ENCODE assay signal across 30 cellular contexts in the genomic region with DNA sequence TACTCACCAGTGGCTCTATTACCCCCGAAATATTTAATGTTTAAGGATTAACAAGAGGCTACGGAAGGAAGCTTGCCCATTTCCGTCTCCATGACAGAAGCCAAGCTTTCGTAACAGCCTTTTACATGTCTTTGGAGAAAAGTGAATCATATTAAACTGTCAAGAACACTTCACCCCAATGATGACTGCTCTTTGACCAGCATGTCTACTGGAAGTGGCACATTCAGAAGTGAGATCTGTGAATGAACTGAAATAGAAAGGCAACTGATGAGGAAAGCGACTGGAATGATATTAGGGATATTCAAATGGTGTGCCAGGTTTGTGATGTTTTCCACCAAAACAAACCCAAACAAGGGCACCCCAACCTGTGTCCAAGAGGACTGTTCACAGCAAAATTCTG.
"Had no signal": no experiment of that assay in that cellular context is flagged by ENCODE, and none has a peak within 500 bp of the region (broad histone marks: within the 10 kb centered on the region; RNA-seq: fewer than 3 reads in every experiment).

No MANE protein-coding gene starts in this region.

- H3K27me3 Mint-ChIP-seq: activated B cell treated with CpG ODN at 0.5 μM for 24 hours; activated CD4-positive, alpha-beta memory T cell treated with anti-CD3 and anti-CD28 coated beads, Interleukin-2, amount 10 ng/mL, durations not matched to agents 7 days and 5 days; activated naive CD8-positive, alpha-beta T cell treated with anti-CD3 and anti-CD28 coated beads for 36 hours; central memory CD8-positive, alpha-beta T cell had no signal

- H3K4me3 ChIP-seq: cardiac muscle cell, K562, PC-9, SJSA1 had no signal

- H3K27me3 ChIP-seq: brain microvascular endothelial cell, cardiac muscle cell, SJSA1 had no signal

- H3K36me3 Mint-ChIP-seq: activated CD8-positive, alpha-beta memory T cell treated with anti-CD3 and anti-CD28 coated beads, Interleukin-2, amount 10 ng/mL, durations not matched to agents 7 days and 5 days; activated naive CD8-positive, alpha-beta T cell treated with anti-CD3 and anti-CD28 coated beads for 36 hours had no signal

- H3K27ac ChIP-seq: brain microvascular endothelial cell, cardiac muscle cell, PC-9, SJSA1 had no signal

- H3K4me1 ChIP-seq: SJSA1 had no signal

- H3K9me3 Mint-ChIP-seq: activated B cell treated with CpG ODN at 0.5 μM for 24 hours; activated CD4-positive, alpha-beta memory T cell treated with anti-CD3 and anti-CD28 coated beads, Interleukin-2, amount 10 ng/mL, durations not matched to agents 7 days and 5 days; activated naive CD8-positive, alpha-beta T cell treated with anti-CD3 and anti-CD28 coated beads for 36 hours; central memory CD8-positive, alpha-beta T cell; T-helper 1 cell treated with Interleukin-12 subunit alpha and Interleukin-12 subunit beta and Interleukin-4 antibody, amounts not matched to agents 30 μg/mL and 1 μg/mL, for 36 hours; T-helper 2 cell treated with Interferon-gamma antibody and Interleukin-4, amounts not matched to agents 5 μg/mL and 100 μg/mL, for 36 hours had no signal

- ATAC-seq: activated CD8-positive, alpha-beta memory T cell treated with anti-CD3 and anti-CD28 coated beads, Interleukin-2, amount 10 ng/mL, durations not matched to agents 7 days and 5 days; K562 had no signal

- H3K36me3 ChIP-seq: brain microvascular endothelial cell, cardiac muscle cell had no signal

- H3K9ac ChIP-seq: SK-N-SH had no signal

- H3K9me3 ChIP-seq: SJSA1, SK-N-SH had no signal

- DNase-seq: activated B cell treated with CpG ODN at 0.5 μM for 24 hours; activated CD4-positive, alpha-beta memory T cell treated with anti-CD3 and anti-CD28 coated beads, Interleukin-2, amount 10 ng/mL, durations not matched to agents 7 days and 5 days; activated CD4-positive, alpha-beta T cell treated with anti-CD3 and anti-CD28 coated beads for 48 hours; activated CD4-positive, CD25-positive, alpha-beta regulatory T cell treated with anti-CD3 and anti-CD28 coated beads, Interleukin-2, amount 50 U/mL, for 72 hours; activated CD8-positive, alpha-beta memory T cell treated with anti-CD3 and anti-CD28 coated beads for 24 hours; activated CD8-positive, alpha-beta memory T cell treated with anti-CD3 and anti-CD28 coated beads, Interleukin-2, amount 10 ng/mL, durations not matched to agents 7 days and 5 days; activated CD8-positive, alpha-beta memory T cell treated with anti-CD3 and anti-CD28 coated beads, Interleukin-2, amount 50 U/mL, for 48 hours; activated effector memory CD4-positive, alpha-beta T cell treated with Interleukin-2 at 50 U/mL for 16 hours; activated naive CD4-positive, alpha-beta T cell; activated naive CD4-positive, alpha-beta T cell treated with anti-CD3 and anti-CD28 coated beads, Interleukin-2, amount 50 U/mL, for 16 hours; activated naive CD8-positive, alpha-beta T cell treated with anti-CD3 and anti-CD28 coated beads for 36 hours; activated T-cell treated with anti-CD3 and anti-CD28 coated beads, Interleukin-2, amount 50 U/mL, for 48 hours; amniotic stem cell; aorta; brain microvascular endothelial cell; NCI-H1105; NCI-H1417 treated with DMSO at 0.1 percent for 48 hours; NCI-H187 treated with DMSO at 0.1 percent for 48 hours; NCI-H2081; NCI-H345; NCI-H524 treated with DMSO at 0.1 percent for 48 hours; PC-9; Right ventricle myocardium superior; SK-N-SH had no signal

- H3K27ac Mint-ChIP-seq: activated B cell treated with CpG ODN at 0.5 μM for 24 hours; activated CD4-positive, alpha-beta memory T cell treated with anti-CD3 and anti-CD28 coated beads, Interleukin-2, amount 10 ng/mL, durations not matched to agents 7 days and 5 days; activated CD8-positive, alpha-beta memory T cell treated with anti-CD3 and anti-CD28 coated beads, Interleukin-2, amount 10 ng/mL, durations not matched to agents 7 days and 5 days; activated naive CD8-positive, alpha-beta T cell treated with anti-CD3 and anti-CD28 coated beads for 36 hours; T-helper 1 cell treated with Interleukin-12 subunit alpha and Interleukin-12 subunit beta and Interleukin-4 antibody, amounts not matched to agents 30 μg/mL and 1 μg/mL, for 36 hours; T-helper 2 cell treated with Interferon-gamma antibody and Interleukin-4, amounts not matched to agents 5 μg/mL and 100 μg/mL, for 36 hours had no signal

- H3K4me3 Mint-ChIP-seq: activated B cell treated with CpG ODN at 0.5 μM for 24 hours; activated CD4-positive, alpha-beta memory T cell treated with anti-CD3 and anti-CD28 coated beads, Interleukin-2, amount 10 ng/mL, durations not matched to agents 7 days and 5 days; activated CD8-positive, alpha-beta memory T cell treated with anti-CD3 and anti-CD28 coated beads, Interleukin-2, amount 10 ng/mL, durations not matched to agents 7 days and 5 days; activated naive CD8-positive, alpha-beta T cell treated with anti-CD3 and anti-CD28 coated beads for 36 hours; central memory CD8-positive, alpha-beta T cell; T-helper 1 cell treated with Interleukin-12 subunit alpha and Interleukin-12 subunit beta and Interleukin-4 antibody, amounts not matched to agents 30 μg/mL and 1 μg/mL, for 36 hours; T-helper 2 cell treated with Interferon-gamma antibody and Interleukin-4, amounts not matched to agents 5 μg/mL and 100 μg/mL, for 36 hours had no signal

- H3K4me1 Mint-ChIP-seq: activated CD4-positive, alpha-beta memory T cell treated with anti-CD3 and anti-CD28 coated beads, Interleukin-2, amount 10 ng/mL, durations not matched to agents 7 days and 5 days; activated CD8-positive, alpha-beta memory T cell treated with anti-CD3 and anti-CD28 coated beads, Interleukin-2, amount 10 ng/mL, durations not matched to agents 7 days and 5 days; activated naive CD8-positive, alpha-beta T cell treated with anti-CD3 and anti-CD28 coated beads for 36 hours; central memory CD8-positive, alpha-beta T cell had no signal
